Comparison of ENCODE assay signal across 15 cellular contexts in genomic region chr1:172640146-172640545, GRCh38. TPM values are rescaled to one million over a fixed set of nuclear protein-coding genes. Genes with fewer than 3 reads are reported as not detected.
DNase-seq lines count a peak whose midpoint lies in the region; ATAC-seq, FAIRE-seq and TF ChIP-seq lines count a peak whose summit lies in the region.
"Had no signal": no experiment of that assay in that cellular context is flagged by ENCODE, and none has a peak within 500 bp of the region (broad histone marks: within the 10 kb centered on the region; RNA-seq: fewer than 3 reads in every experiment).

No MANE protein-coding gene starts in this region.

- peak overlapping the region; percentile 88 for H3K4me2 ChIP-seq in keratinocyte (ENCODE audit: control insufficient read depth, extremely low read depth, insufficient read depth, low read depth, low read length)

- peak overlapping the region in 1 of 3 experiments; percentile 9 for H3K4me3 ChIP-seq in keratinocyte (ENCODE audit: control insufficient read depth in 2 of 3, extremely low read depth in 1 of 3, insufficient read depth in 2 of 3, low read depth in 1 of 3, low read length in 3 of 3)
- no peak overlapping the region for H3K4me3 ChIP-seq in Caco-2 (ENCODE audit: low read depth, low read length)

- peak overlapping the region; percentile 98 for H3K27ac ChIP-seq in keratinocyte (ENCODE audit: control insufficient read depth, insufficient read depth, low read length)
- H3K27ac ChIP-seq: parathyroid adenoma had no signal

- peaks cover 42% of the 10 kb centered on the region for H3K4me1 ChIP-seq in keratinocyte (ENCODE audit: control insufficient read depth, extremely low read depth, insufficient read depth, low read length)
- 0 out of 2 replicates have a peak, but pooled peaks cover 3% of the 10 kb centered on the region for H3K4me1 ChIP-seq in Caco-2
- H3K4me1 ChIP-seq: parathyroid adenoma had no signal

- H3K9me3 ChIP-seq in keratinocyte (ENCODE audit: control insufficient read depth, low read depth, low read length) (peaks cover 6% of the 10 kb centered on the region), Caco-2 (no peaks in the 10 kb centered on the region; the same call in 1 of the 2 replicates)

- H3K79me2 ChIP-seq in keratinocyte (ENCODE audit: control insufficient read depth, insufficient read depth, low read length), result no peaks in the 10 kb centered on the region
- H3K79me2 ChIP-seq: parathyroid adenoma had no signal

- peak overlapping the region; percentile 77 for H3K4me3 Mint-ChIP-seq in activated T-helper 17 cell treated with anti-CD3 and anti-CD28 coated beads, Interleukin-2, amount 50 U/mL, for 72 hours
- H3K4me3 Mint-ChIP-seq in Caco-2 (ENCODE audit: unreplicated experiment), result no peak overlapping the region

- no peak for TF ChIP-seq CTCF in keratinocyte (optimal IDR thresholded peaks at IDR 0.05 in 1 of 3, IDR thresholded peaks at IDR 0.05 in 1 of 3, conservative IDR thresholded peaks at IDR 0.05 in 1 of 3; ENCODE audit: extremely low read depth in 1 of 3, insufficient read depth in 2 of 3, low read length in 3 of 3)
- TF ChIP-seq CTCF in Caco-2 (IDR thresholded peaks at IDR 0.05; ENCODE audit: insufficient read depth in 1 of 2, low read depth in 1 of 2, low read length in 1 of 2, severe bottlenecking in 1 of 2, unreplicated experiment in 1 of 2), result no peak

- H3K27ac Mint-ChIP-seq in activated T-helper 17 cell treated with anti-CD3 and anti-CD28 coated beads, Interleukin-2, amount 50 U/mL, for 72 hours, result peak overlapping the region; percentile 100
- no peak overlapping the region for H3K27ac Mint-ChIP-seq in Caco-2 (ENCODE audit: unreplicated experiment)

- H3K27me3 Mint-ChIP-seq in activated T-helper 17 cell treated with anti-CD3 and anti-CD28 coated beads, Interleukin-2, amount 50 U/mL, for 72 hours, result peaks cover 3% of the 10 kb centered on the region
- H3K27me3 Mint-ChIP-seq in Caco-2 (ENCODE audit: insufficient read depth, unreplicated experiment), result no peaks in the 10 kb centered on the region

- DNase-seq in SIG-M5 treated with dmso at 0.1 percent for 504 hours (lab: John Stamatoyannopoulos, UW; ENCODE audit: unreplicated experiment), result peak; percentile 12
- DNase-seq in SIG-M5 (lab: John Stamatoyannopoulos, UW), result no peak
- peak; percentile 60 for DNase-seq in M059J (ENCODE audit: low read depth)
- no peak for DNase-seq in keratinocyte (ENCODE audit: low read depth, low spot score)
- no peak for DNase-seq in AML-193 (lab: John Stamatoyannopoulos, UW)
- DNase-seq in Caco-2, result no peak
- DNase-seq in effector CD4-positive, alpha-beta T cell, result no peak
- DNase-seq: activated CD4-positive, alpha-beta T cell treated with anti-CD3 and anti-CD28 coated beads, Interleukin-2, amount 50 U/mL, for 48 hours; cortex of kidney; NCI-H187 treated with DMSO at 0.1 percent for 48 hours; NCI-H82 had no signal

- H3K36me3 ChIP-seq in keratinocyte (ENCODE audit: control insufficient read depth in 2 of 2, extremely low read depth in 1 of 2, insufficient read depth in 2 of 2, low read length in 2 of 2) (no peaks in the 10 kb centered on the region), Caco-2 (ENCODE audit: control insufficient read depth, insufficient read depth, low read length) (no peaks in the 10 kb centered on the region)

- CTCF ChIA-PET in Caco-2 (lab: Charles Lee), result no interaction called here

- ATAC-seq in activated T-helper 17 cell treated with anti-CD3 and anti-CD28 coated beads, Interleukin-2, amount 50 U/mL, for 72 hours (replicated peaks), result no peak

- H3K9ac ChIP-seq in keratinocyte (ENCODE audit: control insufficient read depth, extremely low read depth, insufficient read depth, low read length), result peak overlapping the region; percentile 85
- H3K9ac ChIP-seq: parathyroid adenoma had no signal

- peak overlapping the region; percentile 22 for H2AFZ ChIP-seq in keratinocyte (ENCODE audit: control insufficient read depth, low read length)
- H2AFZ ChIP-seq: parathyroid adenoma had no signal

- H3K9me1 ChIP-seq in keratinocyte (ENCODE audit: control insufficient read depth, extremely low read depth, insufficient read depth, low read length), result no peaks in the 10 kb centered on the region

- H3K4me1 Mint-ChIP-seq in activated T-helper 17 cell treated with anti-CD3 and anti-CD28 coated beads, Interleukin-2, amount 50 U/mL, for 72 hours, result peaks cover 58% of the 10 kb centered on the region
- H3K4me1 Mint-ChIP-seq in Caco-2 (ENCODE audit: low read depth, unreplicated experiment), result peaks cover 29% of the 10 kb centered on the region

- no peaks in the 10 kb centered on the region for H3K9me3 Mint-ChIP-seq in activated T-helper 17 cell treated with anti-CD3 and anti-CD28 coated beads, Interleukin-2, amount 50 U/mL, for 72 hours
- peaks cover 12% of the 10 kb centered on the region for H3K9me3 Mint-ChIP-seq in Caco-2 (ENCODE audit: unreplicated experiment)

- H3K27me3 ChIP-seq in keratinocyte (ENCODE audit: control insufficient read depth, extremely low read depth, insufficient read depth, low read length) (no peaks in the 10 kb centered on the region), Caco-2 (replicated peaks; ENCODE audit: control insufficient read depth, insufficient read depth, low read length) (no peaks in the 10 kb centered on the region)

- no peaks in the 10 kb centered on the region for H4K20me1 ChIP-seq in keratinocyte (ENCODE audit: control insufficient read depth, extremely low read depth, insufficient read depth, low read length)

- POLR2A ChIA-PET in Caco-2 (lab: Charles Lee), result no interaction called here

- no TSS peak for BruUV-seq in Caco-2 (replicated peaks; lab: Mats Ljungman, UMichigan)

- no peak for FAIRE-seq in keratinocyte (lab: Jason Lieb, UNC)

- intact Hi-C loops in Caco-2 (cut with micrococcal nuclease; ENCODE audit: unreplicated experiment), result no loop called here

- peaks cover 9% of the 10 kb centered on the region for H3K36me3 Mint-ChIP-seq in activated T-helper 17 cell treated with anti-CD3 and anti-CD28 coated beads, Interleukin-2, amount 50 U/mL, for 72 hours (ENCODE audit: low read depth)
- no peaks in the 10 kb centered on the region for H3K36me3 Mint-ChIP-seq in Caco-2 (ENCODE audit: insufficient read depth, unreplicated experiment)

- dilution Hi-C loops in keratinocyte (cut with MboI; ENCODE audit: extremely low pct_ligation_motif_present, low sequenced_read_pairs), result no loop called here

RNA-seq across cellular contexts. Expression of gene FASLG, which starts 18.8 kb away (rescaled TPM):
- total RNA-seq in M059J (2014; rRNA removed; shearing (Covaris generic)), result not detected in 2 replicates
- 10 to 100 TPM in 1 of 2 donors, 1 to 10 TPM in 1; 2.7 to 11.3 TPM for total RNA-seq in activated T-helper 17 cell treated with anti-CD3 and anti-CD28 coated beads, Interleukin-2, amount 50 U/mL, for 72 hours
- polyA plus RNA-seq in keratinocyte, result 0.03 to 0.04 TPM in 2 of 3 replicates, not detected in the other
- polyA plus RNA-seq in keratinocyte (2011; ENCODE audit: low read depth), result not detected
- 0.07 TPM in 1 of 2 replicates, not detected in the other for polyA plus RNA-seq in keratinocyte (2011; cell fraction: cytosol; rRNA removed)
- not detected in 2 replicates for polyA plus RNA-seq in keratinocyte (2011; cell fraction: nucleus; rRNA removed)
- polyA plus RNA-seq in keratinocyte (2012; ENCODE audit: low replicate concordance), result not detected in 2 replicates
- not detected in 3 replicates for polyA minus RNA-seq in keratinocyte
- not detected for polyA minus RNA-seq in keratinocyte (2011; cell fraction: cytosol; rRNA and poly(A)+ RNA removed)
- not detected in 2 replicates for polyA minus RNA-seq in keratinocyte (2011; cell fraction: nucleus; rRNA and poly(A)+ RNA removed)
- not detected in 2 replicates for total RNA-seq in Caco-2 (2022)
- total RNA-seq: A172, fibroblast of villous mesenchyme had no signal

Comparison
In these comparisons a context has a peak if more than half of its experiments do, and no peak if none do; other contexts are left out.
1. DNase-seq: peak in SIG-M5 treated with dmso at 0.1 percent for 504 hours (single experiment) and M059J (single experiment); none in SIG-M5 (single experiment), keratinocyte (single experiment), AML-193 (0 of 2), Caco-2 (0 of 2) and effector CD4-positive, alpha-beta T cell (single experiment).